8 cellular contexts compared by ENCODE assay signal in genomic region chr3:159763466-159764210, GRCh38.
DNase-seq lines count a peak whose midpoint lies in the region; ATAC-seq and TF ChIP-seq lines count a peak whose summit lies in the region.

No MANE protein-coding gene starts in this region.

- TF ChIP-seq POLR2A in erythroblast (IDR thresholded peaks at IDR 0.05; ENCODE audit: low read length) = no peak
- peak; percentile 76 for TF ChIP-seq POLR2A in transverse colon (IDR thresholded peaks at IDR 0.05)

- H3K27ac ChIP-seq in VCaP (peak overlapping the region; percentile 73), mucosa of rectum (ENCODE audit: low read depth in 2 of 2, low read length in 2 of 2) (peak overlapping the region; percentile 76 to 85), transverse colon (peak overlapping the region; percentile 92 to 95 (median 94))

- H3K4me1 ChIP-seq in mucosa of rectum (ENCODE audit: control insufficient read depth in 2 of 2, insufficient read depth in 2 of 2, low read length in 2 of 2) (peaks cover 8 to 13% of the 10 kb centered on the region in 2 donors), transverse colon (peaks cover 0 to 35% (median 14%) of the 10 kb centered on the region in 4 donors)

- H3K4me3 ChIP-seq in AG09309 (ENCODE audit: control insufficient read depth, low read depth, low read length) (peak overlapping the region; percentile 79), mucosa of rectum (ENCODE audit: low read length in 2 of 2) (peak overlapping the region; percentile 82 to 85), transverse colon (peak overlapping the region; percentile 50 to 69 (median 62))

- H3K9me3 ChIP-seq in mucosa of rectum (ENCODE audit: control insufficient read depth in 2 of 2, low read length in 2 of 2) = no peaks in the 10 kb centered on the region
- no peaks in the 10 kb centered on the region for H3K9me3 ChIP-seq in transverse colon

- in situ Hi-C loops in transverse colon (cut with MboI; ENCODE audit: low pct_ligation_motif_present in 1 of 4, low pct_unique_long_range_greater_than_20kb in 1 of 4, low sequenced_read_pairs in 3 of 4) = no loop called here

- ATAC-seq in GM18498 (IDR thresholded peaks at IDR 0.05; ENCODE audit: unreplicated experiment) (peak; percentile 72), HG02870 (IDR thresholded peaks at IDR 0.05; ENCODE audit: unreplicated experiment) (peak; percentile 67)

- H3K27me3 ChIP-seq in mucosa of rectum (ENCODE audit: control insufficient read depth in 2 of 2, insufficient read depth in 2 of 2, low read length in 2 of 2) (peaks cover 0 to 1% of the 10 kb centered on the region in 2 donors), transverse colon (peaks cover 5% of the 10 kb centered on the region)

- H3K36me3 ChIP-seq in mucosa of rectum (ENCODE audit: control insufficient read depth in 2 of 2, insufficient read depth in 2 of 2, low read length in 2 of 2) = no peaks in the 10 kb centered on the region
- no peaks in the 10 kb centered on the region for H3K36me3 ChIP-seq in transverse colon

- DNase-seq in AG09309 (ENCODE audit: low read depth) (peak; percentile 48), NCI-H187 (lab: John Stamatoyannopoulos, UW) (peak; percentile 45 to 85), erythroblast (lab: John Stamatoyannopoulos, UW) (peak; percentile 7 to 21), transverse colon (peak; percentile 81)

- peak overlapping the region; percentile 68 to 78 for H3K9ac ChIP-seq in mucosa of rectum (ENCODE audit: low read depth in 1 of 2, low read length in 2 of 2)

- WGBS in transverse colon (ENCODE audit: low coverage in 1 of 2), 2 donors = 1% methylated on average over 61 of the region's 75 CpGs; no CpG with 5 or more reads in 1 of the 2 donors

- intact Hi-C loops in transverse colon (cut with DNase I; ENCODE audit: low total_unique reads) = loop anchor here (5.0 kb wide), 1 partner anchor 39 kb away; no protein-coding TSS in a partner anchor

- TF ChIP-seq CTCF in AG09309 (IDR thresholded peaks at IDR 0.05; ENCODE audit: control insufficient read depth, insufficient read depth, low read depth, low read length, missing control alignments) (peak; percentile 11), VCaP (conservative IDR thresholded peaks at IDR 0.05) (peak; percentile 14; the same call in 1 of the 2 replicates), transverse colon (IDR thresholded peaks at IDR 0.05) (peak; percentile 33 to 81 (median 44))

- TF ChIP-seq EP300 in transverse colon (IDR thresholded peaks at IDR 0.05; ENCODE audit: low read depth) = peak; percentile 13

Comparison
In these comparisons a context has a peak if more than half of its experiments do, and no peak if none do; other contexts are left out.
1. Peak in every context shown above with its lines: DNase-seq, ATAC-seq, H3K4me3 ChIP-seq and H3K27ac ChIP-seq.
2. DNase-seq: peak in every context shown above with its lines; median percentile 81 in transverse colon; 65 in NCI-H187; 48 in AG09309; 14 in erythroblast.